In the genomic region with DNA sequence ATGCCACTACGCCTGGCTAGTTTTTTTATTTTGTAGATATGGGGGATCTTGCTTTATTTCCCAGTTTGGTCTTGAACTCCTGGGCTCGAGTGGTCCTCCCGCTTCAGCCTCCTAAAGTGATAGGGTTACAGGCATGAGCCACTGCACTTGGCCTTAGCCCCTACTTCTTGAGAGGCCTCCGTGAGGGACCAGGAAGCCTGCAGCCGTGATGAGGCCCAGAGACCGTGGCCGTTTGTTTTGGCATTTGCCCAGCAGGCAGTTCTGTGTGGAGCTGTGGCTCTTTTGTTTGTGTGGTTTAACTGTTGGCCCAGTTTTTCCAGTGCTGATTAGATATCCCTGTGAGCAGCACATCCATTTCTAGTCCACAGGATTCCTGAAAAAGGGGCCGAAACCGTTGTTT, we compare ENCODE assay signal across 11 cellular contexts. TPM values are rescaled to one million over a fixed set of nuclear protein-coding genes. Genes with fewer than 3 reads are reported as not detected.
DNase-seq lines count a peak whose midpoint lies in the region; ATAC-seq and TF ChIP-seq lines count a peak whose summit lies in the region.
"Had no signal": no experiment of that assay in that cellular context is flagged by ENCODE, and none has a peak within 500 bp of the region (broad histone marks: within the 10 kb centered on the region; RNA-seq: fewer than 3 reads in every experiment).

No MANE protein-coding gene starts in this region.

- DNase-seq in AG09319 (ENCODE audit: extremely low read depth, low read depth), result peak; percentile 42
- peak; percentile 50 for DNase-seq in NCI-H1105 (lab: John Stamatoyannopoulos, UW)
- DNase-seq in chondrocyte (ENCODE audit: low spot score), result peak; percentile 54
- peak; percentile 57 to 92 for DNase-seq in lung microvascular endothelial cell (ENCODE audit: low read depth in 2 of 2)
- DNase-seq in WERI-Rb-1, result no peak
- no peak for DNase-seq in foreskin keratinocyte
- no peak for DNase-seq in HEK293T (ENCODE audit: extremely low spot score)
- DNase-seq: activated CD4-positive, alpha-beta T cell treated with anti-CD3 and anti-CD28 coated beads for 1 hour; MM.1S; stimulated activated naive CD8-positive, alpha-beta T cell treated with anti-CD3 and anti-CD28 coated beads, Interleukin-15, Interleukin-2, amounts not matched to agents 100 U/mL and 50 U/mL, for 24 hours had no signal

- no peaks in the 10 kb centered on the region for H3K27me3 Mint-ChIP-seq in chondrocyte (ENCODE audit: low read depth)

- H3K36me3 ChIP-seq in WERI-Rb-1, result no peaks in the 10 kb centered on the region

- H3K27ac Mint-ChIP-seq in chondrocyte (ENCODE audit: unreplicated experiment), result peak overlapping the region; percentile 32

- POLR2A ChIA-PET in HEK293T (lab: Yijun Ruan, JAX), result no interaction called here

- no peaks in the 10 kb centered on the region for H3K27me3 ChIP-seq in WERI-Rb-1 (ENCODE audit: insufficient read depth, low read depth, severe bottlenecking)
- no peaks in the 10 kb centered on the region for H3K27me3 ChIP-seq in foreskin keratinocyte

- H3K36me3 Mint-ChIP-seq in chondrocyte (ENCODE audit: low read depth), result no peaks in the 10 kb centered on the region

- no peak overlapping the region for H3K4me3 Mint-ChIP-seq in chondrocyte (ENCODE audit: unreplicated experiment)

- H3K9me3 Mint-ChIP-seq in chondrocyte (ENCODE audit: low read depth), result no peaks in the 10 kb centered on the region

- CTCF ChIA-PET in HEK293T (lab: Yijun Ruan, JAX), result no interaction called here

- H3K27ac ChIP-seq in WERI-Rb-1, result no peak overlapping the region
- no peak overlapping the region for H3K27ac ChIP-seq in foreskin keratinocyte

- no peak overlapping the region for H3K4me3 ChIP-seq in WERI-Rb-1 (ENCODE audit: low read depth, low read length)

- ATAC-seq in foreskin keratinocyte (no peak), HG03460 (IDR thresholded peaks at IDR 0.05; ENCODE audit: unreplicated experiment) (no peak)
- ATAC-seq: stimulated activated naive CD8-positive, alpha-beta T cell treated with anti-CD3 and anti-CD28 coated beads, Interleukin-15, Interleukin-2, amounts not matched to agents 100 U/mL and 50 U/mL, for 24 hours had no signal

- TF ChIP-seq CTCF in AG09319 (IDR thresholded peaks at IDR 0.05; ENCODE audit: low read depth, low read length) (no peak), chondrocyte (IDR thresholded peaks at IDR 0.05) (no peak), WERI-Rb-1 (IDR thresholded peaks at IDR 0.05; ENCODE audit: low read depth, low read length) (no peak), foreskin keratinocyte (conservative IDR thresholded peaks at IDR 0.05) (no peak)

- H3K4me1 ChIP-seq in foreskin keratinocyte, result no peaks in the 10 kb centered on the region

- H3K4me1 Mint-ChIP-seq in chondrocyte (ENCODE audit: low read depth), result peaks cover 32% of the 10 kb centered on the region

- no peaks in the 10 kb centered on the region for H3K9me3 ChIP-seq in WERI-Rb-1 (ENCODE audit: severe bottlenecking)

TF ChIP-seq in HEK293T, 16 proteins besides CTCF, POLR2A, EP300 and RAD21:
- TF ChIP-seq L3MBTL2 (conservative IDR thresholded peaks at IDR 0.05) (no peak), SP1 (IDR thresholded peaks at IDR 0.05) (no peak), LEF1 (IDR thresholded peaks at IDR 0.05; ENCODE audit: borderline replicate concordance) (no peak), FOXM1 (IDR thresholded peaks at IDR 0.05; ENCODE audit: borderline replicate concordance) (no peak), ZNF384 (IDR thresholded peaks at IDR 0.05) (no peak), NFRKB (IDR thresholded peaks at IDR 0.05) (no peak), HDGF (IDR thresholded peaks at IDR 0.05; ENCODE audit: borderline replicate concordance) (no peak), ELF4 (IDR thresholded peaks at IDR 0.05) (no peak), ARNT (IDR thresholded peaks at IDR 0.05) (no peak), FOXA1 (IDR thresholded peaks at IDR 0.05) (no peak), SUZ12 (IDR thresholded peaks at IDR 0.05) (no peak), FOXK2 (IDR thresholded peaks at IDR 0.05) (no peak), PKNOX1 (IDR thresholded peaks at IDR 0.05) (no peak), TARDBP (IDR thresholded peaks at IDR 0.05) (no peak), BHLHE40 (IDR thresholded peaks at IDR 0.05; ENCODE audit: borderline replicate concordance) (no peak), CTBP1 (IDR thresholded peaks at IDR 0.05; ENCODE audit: borderline replicate concordance) (no peak)

RNA-seq across cellular contexts. Expression of gene SRSF3, which starts 39.8 kb away (rescaled TPM):
- 180 to 233 TPM (median 191 TPM) in 3 replicates for total RNA-seq in chondrocyte
- 191 and 296 TPM in 2 replicates for total RNA-seq in lung microvascular endothelial cell
- total RNA-seq in foreskin keratinocyte, result 356 and 421 TPM in 2 replicates
- polyA plus RNA-seq in foreskin keratinocyte, result 387 and 470 TPM in 2 replicates

RNA-seq across cellular contexts. Expression of gene CDKN1A, which starts 44.6 kb away (rescaled TPM):
- total RNA-seq in chondrocyte (230 to 303 TPM (median 301 TPM) in 3 replicates), lung microvascular endothelial cell (64.1 and 90.7 TPM in 2 replicates), foreskin keratinocyte (266 and 328 TPM in 2 replicates)
- 318 and 350 TPM in 2 replicates for polyA plus RNA-seq in foreskin keratinocyte

Comparison
In these comparisons a context has a peak if more than half of its experiments do, and no peak if none do; other contexts are left out.
1. DNase-seq: peak in AG09319 (single experiment), NCI-H1105 (single experiment), chondrocyte (single experiment) and lung microvascular endothelial cell (2 of 2); none in WERI-Rb-1 (single experiment), foreskin keratinocyte (0 of 2) and HEK293T (single experiment).